26 cellular contexts compared by ENCODE assay signal in the genomic region with DNA sequence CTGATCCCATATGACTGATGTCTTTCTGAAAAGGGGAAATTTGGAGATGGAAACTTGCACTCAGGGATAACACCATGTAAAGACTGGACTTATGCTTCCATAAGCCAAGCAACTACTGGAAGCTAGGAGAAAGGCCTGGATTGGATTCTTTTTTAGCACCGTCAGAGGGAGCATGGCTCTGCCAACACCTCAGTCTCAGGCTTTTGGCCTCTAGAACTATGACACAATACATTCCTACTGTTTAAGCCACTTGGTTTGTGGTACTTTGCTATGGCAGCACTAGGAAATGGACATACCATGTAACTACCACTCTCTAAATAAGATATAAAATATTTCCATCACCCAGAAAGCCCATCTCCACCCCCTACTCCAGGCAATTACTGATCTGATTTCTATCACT.
"Had no signal": no experiment of that assay in that cellular context is flagged by ENCODE, and none has a peak within 500 bp of the region (broad histone marks: within the 10 kb centered on the region; RNA-seq: fewer than 3 reads in every experiment).

No MANE protein-coding gene starts in this region.

- H3K27ac ChIP-seq: adrenal gland, gastroesophageal sphincter, hepatocyte, ovary, right lobe of liver, skin epidermis, thyroid gland, upper lobe of left lung had no signal

- ATAC-seq: activated CD4-positive, alpha-beta T cell treated with anti-CD3 and anti-CD28 coated beads for 36 hours; activated CD8-positive, alpha-beta memory T cell treated with anti-CD3 and anti-CD28 coated beads, Interleukin-2, amount 10 ng/mL, durations not matched to agents 7 days and 5 days; activated CD8-positive, alpha-beta T cell treated with anti-CD3 and anti-CD28 coated beads, Interleukin-2, amount 10 ng/mL, durations not matched to agents 7 days and 5 days; activated T-cell treated with anti-CD3 and anti-CD28 coated beads, Interleukin-2, amount 50 U/mL, for 72 hours; esophagus mucosa; gastroesophageal sphincter; left cardiac atrium; right lobe of liver; stimulated activated effector memory CD8-positive, alpha-beta T cell treated with anti-CD3 and anti-CD28 coated beads, Interleukin-12 subunit alpha, Interleukin-12 subunit beta, amount 100 ng/mL, for 72 hours had no signal

- H3K9me3 ChIP-seq: adrenal gland, gastroesophageal sphincter, ovary, right lobe of liver, thyroid gland, upper lobe of left lung had no signal

- H3K36me3 ChIP-seq: adrenal gland, gastroesophageal sphincter, ovary, right lobe of liver, thyroid gland, upper lobe of left lung had no signal

- DNase-seq: activated CD4-positive, alpha-beta T cell treated with anti-CD3 and anti-CD28 coated beads for 36 hours; activated CD4-positive, CD25-positive, alpha-beta regulatory T cell; activated CD8-positive, alpha-beta memory T cell treated with anti-CD3 and anti-CD28 coated beads, Interleukin-2, amount 10 ng/mL, durations not matched to agents 7 days and 5 days; activated CD8-positive, alpha-beta T cell treated with anti-CD3 and anti-CD28 coated beads, Interleukin-2, amount 10 ng/mL, durations not matched to agents 7 days and 5 days; activated naive CD4-positive, alpha-beta T cell treated with anti-CD3 and anti-CD28 coated beads for 36 hours; activated naive CD8-positive, alpha-beta T cell treated with anti-CD3 and anti-CD28 coated beads for 36 hours; activated T-cell treated with anti-CD3 and anti-CD28 coated beads, Interleukin-2, amount 50 U/mL, for 72 hours; adrenal gland; aorta; caudate nucleus; left cardiac atrium; mammary epithelial cell; naive B cell; nephron progenitor cell; ovary; right lobe of liver; stimulated activated CD4-positive, alpha-beta T cell treated with anti-CD3 and anti-CD28 coated beads, Interleukin-12 subunit alpha, Interleukin-12 subunit beta, amount 100 ng/mL, for 4 hours; stimulated activated CD4-positive, alpha-beta T cell treated with anti-CD3 and anti-CD28 coated beads, Interleukin-4, amount 100 ng/mL, for 24 hours; T-helper 1 cell; thyroid gland; upper lobe of left lung had no signal

- H3K4me3 ChIP-seq: adrenal gland, gastroesophageal sphincter, hepatocyte, ovary, right lobe of liver, skin epidermis, thyroid gland, upper lobe of left lung had no signal

- H3K27me3 ChIP-seq: adrenal gland, gastroesophageal sphincter, hepatocyte, ovary, right lobe of liver, thyroid gland, upper lobe of left lung had no signal

- H3K4me1 ChIP-seq: adrenal gland, gastroesophageal sphincter, right lobe of liver, thyroid gland, upper lobe of left lung had no signal
